Comparison of ENCODE assay signal across 15 cellular contexts in genomic region chr18:67302043-67302442, GRCh38.
DNase-seq lines count a peak whose midpoint lies in the region; ATAC-seq and TF ChIP-seq lines count a peak whose summit lies in the region.
"Had no signal": no experiment of that assay in that cellular context is flagged by ENCODE, and none has a peak within 500 bp of the region (broad histone marks: within the 10 kb centered on the region; RNA-seq: fewer than 3 reads in every experiment).

No MANE protein-coding gene starts in this region.

- H3K4me1 Mint-ChIP-seq in MCF 10A (ENCODE audit: insufficient read depth, unreplicated experiment), result peaks cover 10% of the 10 kb centered on the region
- H3K4me1 Mint-ChIP-seq in activated T-helper 17 cell treated with anti-CD3 and anti-CD28 coated beads, Interleukin-2, amount 50 U/mL, for 72 hours, result peaks cover 9% of the 10 kb centered on the region

- peak overlapping the region; percentile 91 for H3K27ac Mint-ChIP-seq in MCF 10A (ENCODE audit: low read depth, unreplicated experiment)
- peak overlapping the region; percentile 89 for H3K27ac Mint-ChIP-seq in activated T-helper 17 cell treated with anti-CD3 and anti-CD28 coated beads, Interleukin-2, amount 50 U/mL, for 72 hours

- no peaks in the 10 kb centered on the region for H3K36me3 Mint-ChIP-seq in MCF 10A (ENCODE audit: insufficient read depth, unreplicated experiment)
- H3K36me3 Mint-ChIP-seq in activated T-helper 17 cell treated with anti-CD3 and anti-CD28 coated beads, Interleukin-2, amount 50 U/mL, for 72 hours (ENCODE audit: low read depth), result no peaks in the 10 kb centered on the region

- no peak overlapping the region for H3K27ac ChIP-seq in breast epithelium
- no peak overlapping the region for H3K27ac ChIP-seq in right atrium auricular region
- H3K27ac ChIP-seq: BLaER1 treated with 17β-estradiol and CSF1 and Interleukin-3, amounts not matched to agents 10 nM and 100 nM; neutrophil; SK-N-MC had no signal

- POLR2A ChIA-PET in MCF 10A (lab: Yijun Ruan, JAX), result interaction anchor here (0.6 to 0.7 kb wide), 2 partner anchors 957 to 1358 kb away, joined by 3 read pairs; no protein-coding TSS in a partner anchor

- H3K36me3 ChIP-seq in breast epithelium (no peaks in the 10 kb centered on the region), right atrium auricular region (no peaks in the 10 kb centered on the region)
- H3K36me3 ChIP-seq: BLaER1 treated with 17β-estradiol and CSF1 and Interleukin-3, amounts not matched to agents 10 nM and 100 nM; neutrophil had no signal

- peak; percentile 66 for ATAC-seq in activated T-helper 17 cell treated with anti-CD3 and anti-CD28 coated beads, Interleukin-2, amount 50 U/mL, for 72 hours (replicated peaks)
- no peak for ATAC-seq in GM21367 (IDR thresholded peaks at IDR 0.05; ENCODE audit: unreplicated experiment)

- no peak for TF ChIP-seq POLR2A in breast epithelium (IDR thresholded peaks at IDR 0.05)

- H3K27me3 ChIP-seq in breast epithelium (no peaks in the 10 kb centered on the region), right atrium auricular region (no peaks in the 10 kb centered on the region)
- H3K27me3 ChIP-seq: BLaER1 treated with 17β-estradiol and CSF1 and Interleukin-3, amounts not matched to agents 10 nM and 100 nM; neutrophil had no signal

- CTCF ChIA-PET in MCF 10A (lab: Yijun Ruan, JAX), result no interaction called here

- H3K9me3 Mint-ChIP-seq in MCF 10A (ENCODE audit: unreplicated experiment), result no peaks in the 10 kb centered on the region
- peaks cover 7% of the 10 kb centered on the region for H3K9me3 Mint-ChIP-seq in activated T-helper 17 cell treated with anti-CD3 and anti-CD28 coated beads, Interleukin-2, amount 50 U/mL, for 72 hours

- H3K27me3 Mint-ChIP-seq in MCF 10A (ENCODE audit: insufficient read depth, unreplicated experiment), result no peaks in the 10 kb centered on the region
- no peaks in the 10 kb centered on the region for H3K27me3 Mint-ChIP-seq in activated T-helper 17 cell treated with anti-CD3 and anti-CD28 coated beads, Interleukin-2, amount 50 U/mL, for 72 hours

- intact Hi-C loops in MCF 10A (cut with micrococcal nuclease) (no loop called here), breast epithelium (cut with DNase I; ENCODE audit: low total_unique reads) (no loop called here)

- H3K4me3 Mint-ChIP-seq in MCF 10A (ENCODE audit: unreplicated experiment), result peak overlapping the region; percentile 61
- peak overlapping the region; percentile 62 for H3K4me3 Mint-ChIP-seq in activated T-helper 17 cell treated with anti-CD3 and anti-CD28 coated beads, Interleukin-2, amount 50 U/mL, for 72 hours

- H3K4me3 ChIP-seq in breast epithelium, result no peak overlapping the region
- H3K4me3 ChIP-seq in fibroblast of mammary gland (ENCODE audit: control insufficient read depth, low read depth, low read length), result no peak overlapping the region
- H3K4me3 ChIP-seq in right atrium auricular region, result no peak overlapping the region
- H3K4me3 ChIP-seq: BLaER1 treated with 17β-estradiol and CSF1 and Interleukin-3, amounts not matched to agents 10 nM and 100 nM; SK-N-MC had no signal

- BruUV-seq in MCF 10A (replicated peaks; lab: Mats Ljungman, UMichigan), result no TSS peak

- peaks cover 9 to 12% of the 10 kb centered on the region in 2 donors for H3K9me3 ChIP-seq in breast epithelium
- peaks cover 0 to 3% of the 10 kb centered on the region in 2 donors for H3K9me3 ChIP-seq in right atrium auricular region
- H3K9me3 ChIP-seq: neutrophil had no signal

- H3K4me1 ChIP-seq in breast epithelium, result no peaks in the 10 kb centered on the region
- H3K4me1 ChIP-seq in right atrium auricular region, result no peaks in the 10 kb centered on the region
- H3K4me1 ChIP-seq: BLaER1 treated with 17β-estradiol and CSF1 and Interleukin-3, amounts not matched to agents 10 nM and 100 nM had no signal

- DNase-seq in MCF 10A (ENCODE audit: unreplicated experiment), result peak; percentile 25
- no peak for DNase-seq in breast epithelium (ENCODE audit: low spot score in 2 of 2)
- peak; percentile 53 for DNase-seq in fibroblast of mammary gland (ENCODE audit: low read depth)
- no peak for DNase-seq in iPS-NIHi11 (ENCODE audit: low spot score)
- no peak for DNase-seq in activated CD4-positive, CD25-positive, alpha-beta regulatory T cell treated with anti-CD3 and anti-CD28 coated beads, Interleukin-2, amount 50 U/mL, for 72 hours
- no peak for DNase-seq in right atrium auricular region (ENCODE audit: low spot score)
- DNase-seq: NCI-H1105 treated with DMSO at 0.1 percent for 48 hours; NCI-H526; stimulated activated CD4-positive, alpha-beta T cell treated with anti-CD3 and anti-CD28 coated beads, Interleukin-15, amount 100 ng/mL, for 24 hours; stimulated activated CD8-positive, alpha-beta memory T cell treated with anti-CD3 and anti-CD28 coated beads, Interleukin-4, amount 100 ng/mL, for 48 hours had no signal

- TF ChIP-seq CTCF in MCF 10A (IDR thresholded peaks at IDR 0.05; ENCODE audit: unreplicated experiment), result no peak
- TF ChIP-seq CTCF in breast epithelium (IDR thresholded peaks at IDR 0.05), result no peak
- no peak for TF ChIP-seq CTCF in fibroblast of mammary gland (conservative IDR thresholded peaks at IDR 0.05; ENCODE audit: control insufficient read depth, insufficient read depth, low read depth, low read length)
- TF ChIP-seq CTCF in right atrium auricular region (IDR thresholded peaks at IDR 0.05), result no peak

Comparison
In these comparisons a context has a peak if more than half of its experiments do, and no peak if none do; other contexts are left out.
1. DNase-seq: peak in MCF 10A (single experiment) and fibroblast of mammary gland (single experiment); none in breast epithelium (0 of 2), iPS-NIHi11 (single experiment), activated CD4-positive, CD25-positive, alpha-beta regulatory T cell treated with anti-CD3 and anti-CD28 coated beads, Interleukin-2, amount 50 U/mL, for 72 hours (single experiment) and right atrium auricular region (single experiment).